In genomic region chr11:134330611-134331564, GRCh38 we compare ENCODE assay signal across 9 cellular contexts. TPM values are rescaled to one million over a fixed set of nuclear protein-coding genes. Genes with fewer than 3 reads are reported as not detected.
DNase-seq lines count a peak whose midpoint lies in the region; ATAC-seq and TF ChIP-seq lines count a peak whose summit lies in the region.
"Had no signal": no experiment of that assay in that cellular context is flagged by ENCODE, and none has a peak within 500 bp of the region (broad histone marks: within the 10 kb centered on the region; RNA-seq: fewer than 3 reads in every experiment).

No MANE protein-coding gene starts in this region.

- H3K4me3 ChIP-seq in left ventricle myocardium inferior, result peak overlapping the region; percentile 67
- peak overlapping the region; percentile 22 for H3K4me3 ChIP-seq in colonic mucosa
- peak overlapping the region; percentile 31 to 52 for H3K4me3 ChIP-seq in uterus

- peaks cover 47 to 74% (median 61%) of the 10 kb centered on the region in 3 donors for H3K27me3 Mint-ChIP-seq in naive B cell

- peak overlapping the region in 1 of 2 donors; percentile 2 for H3K9ac ChIP-seq in colonic mucosa (ENCODE audit: low read depth in 2 of 2, low read length in 2 of 2)

- no peak for DNase-seq in left ventricle myocardium inferior
- DNase-seq in cardiac septum (ENCODE audit: low spot score), result no peak
- DNase-seq in colonic mucosa, result no peak
- no peak for DNase-seq in naive B cell
- no peak for DNase-seq in uterus
- DNase-seq in NCI-H2171 (lab: John Stamatoyannopoulos, UW), result no peak
- DNase-seq in DMS153 (lab: John Stamatoyannopoulos, UW), result no peak

- no peak for ATAC-seq in naive B cell (ENCODE audit: low read depth in 2 of 2)
- ATAC-seq in HG02938 (IDR thresholded peaks at IDR 0.05; ENCODE audit: unreplicated experiment), result no peak

- H3K27ac ChIP-seq in left ventricle myocardium inferior (replicated peaks) (no peak overlapping the region), colonic mucosa (no peak overlapping the region), uterus (peak overlapping the region; percentile 7 to 33)

- peaks cover 0 to 2% (median 0%) of the 10 kb centered on the region in 7 donors for H3K9me3 Mint-ChIP-seq in naive B cell

- no peak overlapping the region for H3K27ac Mint-ChIP-seq in naive B cell

- TF ChIP-seq CTCF in left ventricle myocardium inferior (IDR thresholded peaks at IDR 0.05; ENCODE audit: borderline replicate concordance) (no peak), colonic mucosa (IDR thresholded peaks at IDR 0.05) (no peak), uterus (IDR thresholded peaks at IDR 0.05) (no peak)

- H3K9me3 ChIP-seq in left ventricle myocardium inferior (replicated peaks) (no peaks in the 10 kb centered on the region), colonic mucosa (no peaks in the 10 kb centered on the region), uterus (no peaks in the 10 kb centered on the region)

- H3K4me3 Mint-ChIP-seq in naive B cell, result peak overlapping the region; percentile 69 to 93 (median 86)

- H3K4me1 Mint-ChIP-seq in naive B cell, result peaks cover 4 to 18% (median 6%) of the 10 kb centered on the region in 3 donors

- no peak for TF ChIP-seq POLR2A in uterus (IDR thresholded peaks at IDR 0.05)

- H3K27me3 ChIP-seq in left ventricle myocardium inferior (ENCODE audit: low read depth) (peaks cover 93% of the 10 kb centered on the region), colonic mucosa (no peaks in the 10 kb centered on the region), uterus (no peaks in the 10 kb centered on the region)

- intact Hi-C loops in left ventricle myocardium inferior (cut with micrococcal nuclease), result no loop called here
- intact Hi-C loops in cardiac septum (cut with DNase I), result no loop called here
- intact Hi-C loops in colonic mucosa (cut with DNase I), result no loop called here
- intact Hi-C loops in uterus (cut with DNase I; ENCODE audit: low total_unique reads), result no loop called here

- H3K36me3 ChIP-seq in left ventricle myocardium inferior, result no peaks in the 10 kb centered on the region
- H3K36me3 ChIP-seq in colonic mucosa, result no peaks in the 10 kb centered on the region
- no peaks in the 10 kb centered on the region for H3K36me3 ChIP-seq in uterus

- no peaks in the 10 kb centered on the region for H3K36me3 Mint-ChIP-seq in naive B cell

- peaks cover 19% of the 10 kb centered on the region for H3K4me1 ChIP-seq in left ventricle myocardium inferior
- H3K4me1 ChIP-seq in colonic mucosa, result no peaks in the 10 kb centered on the region
- peaks cover 0 to 6% of the 10 kb centered on the region in 2 donors for H3K4me1 ChIP-seq in uterus

RNA-seq across cellular contexts. Expression of gene GLB1L2, which starts 0.9 kb away (rescaled TPM):
- total RNA-seq in left ventricle myocardium inferior (0.30 TPM), cardiac septum (0.57 TPM), colonic mucosa (10 to 100 TPM; 27.2 to 31.3 TPM), uterus (10 to 100 TPM in 2 of 4 donors, 1 to 10 TPM in 2; 5.0 to 28.2 (median 16.7) TPM)
- polyA plus RNA-seq in naive B cell (ENCODE audit: low read depth in 6 of 6), result under 1 TPM in 3 of 6 donors, not detected in 3; 0.09 to 0.25 (median 0.19) TPM

RNA-seq across cellular contexts. Expression of gene GLB1L3, which starts 54.7 kb away (rescaled TPM):
- total RNA-seq in left ventricle myocardium inferior (not detected), cardiac septum (not detected), colonic mucosa (under 1 TPM in 1 of 2 donors, not detected in 1; 0.15 TPM), uterus (1 to 10 TPM in 2 of 4 donors, not detected in 2; 1.4 to 7.2 TPM)
- polyA plus RNA-seq in naive B cell (ENCODE audit: low read depth in 6 of 6), result not detected
- total RNA-seq: RPMI7951 had no signal

Comparison
In these comparisons a context has a peak if more than half of its experiments do, and no peak if none do; other contexts are left out.
1. H3K27ac ChIP-seq: peak in uterus (2 of 2); none in left ventricle myocardium inferior (single experiment) and colonic mucosa (single experiment).
2. Peak in every context shown above with its lines, with median percentiles within 50 percentile points of each other: H3K4me3 ChIP-seq.